Comparison of ENCODE assay signal across 8 cellular contexts in the genomic region with DNA sequence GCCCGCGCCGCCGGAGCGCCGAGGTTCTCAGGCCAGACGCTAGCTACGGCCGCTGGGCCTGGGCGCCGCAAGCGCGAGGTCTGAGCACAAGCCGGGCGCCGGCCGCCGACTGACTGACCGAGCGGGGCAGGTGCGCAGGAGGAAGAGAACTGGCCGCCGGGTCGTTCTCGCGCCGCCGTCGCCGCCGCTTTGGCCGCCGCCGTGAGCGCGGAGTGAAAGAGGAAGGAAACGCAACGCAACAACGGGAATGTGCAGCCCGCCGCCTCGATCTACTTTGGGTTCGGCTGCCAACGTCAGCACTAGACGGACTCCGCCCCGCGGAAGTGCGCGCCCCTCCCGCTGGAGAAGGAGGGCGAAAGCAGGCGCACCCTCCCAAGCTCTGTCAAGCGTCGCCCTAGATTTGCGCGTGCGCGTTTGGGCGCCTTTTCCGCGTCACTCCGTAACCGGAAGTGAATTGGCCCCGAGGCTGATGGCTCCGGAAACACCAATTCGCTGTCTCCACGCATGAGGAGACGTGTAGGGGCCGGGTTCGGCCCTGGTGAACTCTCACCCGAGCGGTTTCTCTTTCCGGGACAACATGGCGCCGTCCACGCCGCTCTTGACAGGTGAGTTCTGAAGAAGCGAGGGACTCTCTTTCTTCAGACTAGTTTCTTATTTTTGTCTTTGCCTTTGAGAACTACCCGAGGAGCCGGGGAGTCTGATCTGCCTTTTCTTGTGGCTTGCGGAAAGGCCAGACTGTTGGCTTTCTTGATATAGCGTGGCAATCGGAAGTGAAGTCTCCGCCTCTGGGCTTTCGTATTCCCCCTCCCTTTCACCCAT. TPM values are rescaled to one million over a fixed set of nuclear protein-coding genes. Genes with fewer than 3 reads are reported as not detected.
DNase-seq lines count a peak whose midpoint lies in the region; ATAC-seq, FAIRE-seq and TF ChIP-seq lines count a peak whose summit lies in the region.

Gene EIF2A (plus strand): TSS at position 562 of the 819 bp plus-strand sequence. CDS start 16 bp downstream, at position 578.
Gene SERP1 (minus strand): TSS at position 271 of the 819 bp plus-strand sequence. CDS start 361 bp downstream, outside the sequence.

- H3K27ac Mint-ChIP-seq in WTC11, result peak within 1 kb of the TSS; percentile 96

- H3K9me3 Mint-ChIP-seq in WTC11, result no peaks in the 10 kb centered on the region

- FAIRE-seq in small intestine (lab: Jason Lieb, UNC), result peak; percentile 47

- H3K4me3 ChIP-seq in AG04450 (ENCODE audit: low read depth, low read length), result peak within 1 kb of the TSS; percentile 92
- peak within 1 kb of the TSS; percentile 89 to 97 for H3K4me3 ChIP-seq in cardiac fibroblast (replicated peaks in 1 of 2; ENCODE audit: low read depth in 2 of 2, low read length in 2 of 2)
- peak within 1 kb of the TSS; percentile 88 to 93 for H3K4me3 ChIP-seq in small intestine (ENCODE audit: low read depth in 1 of 2, low read length in 2 of 2)

- H3K36me3 Mint-ChIP-seq in WTC11, result peaks cover 32% of the 10 kb centered on the region

- H3K4me1 Mint-ChIP-seq in WTC11, result peaks cover 22% of the 10 kb centered on the region

- no peaks in the 10 kb centered on the region for H3K36me3 ChIP-seq in small intestine (ENCODE audit: control insufficient read depth in 2 of 2, insufficient read depth in 2 of 2, low read length in 2 of 2)

- WGBS in small intestine, 3 donors, result 0% methylated on average over 60 to 86 of the region's 86 CpGs

- no peaks in the 10 kb centered on the region for H3K27me3 Mint-ChIP-seq in WTC11 (ENCODE audit: low read depth)

- CTCF ChIA-PET in AG04450 (lab: Charles Lee) (interaction anchor here (1.7 kb wide), 1 partner anchor 18 kb away, joined by 4 read pairs; no protein-coding TSS in a partner anchor), WTC11 (lab: Charles Lee) (interaction anchor here (0.9 to 1.0 kb wide), 4 partner anchors 43 to 308 kb away, joined by 3 read pairs; no protein-coding TSS in a partner anchor)

- POLR2A ChIA-PET in AG04450 (lab: Yijun Ruan, JAX), result interaction anchor here (0.6 to 2.4 kb wide), 8 partner anchors 10 to 1160 kb away, joined by 3 to 9 read pairs (median 4); partner anchors contain the start of genes SIAH2 and TSC22D2
- POLR2A ChIA-PET in WTC11 (lab: Charles Lee), result interaction anchor here (0.6 to 2.1 kb wide), 7 partner anchors 12 to 220 kb away, joined by 3 to 11 read pairs (median 4); partner anchors contain the start of genes SELENOT and TSC22D2

- peak within 1 kb of the TSS; percentile 93 for H3K27ac ChIP-seq in AG04450 (ENCODE audit: low read depth, low read length)
- H3K27ac ChIP-seq in small intestine (ENCODE audit: low read depth in 1 of 2, low read length in 1 of 2), result peak within 1 kb of the TSS; percentile 97 to 99

- DNase-seq in AG04450 (ENCODE audit: low read depth, low spot score) (peak; percentile 98), NCI-H226 (peak; percentile 99), WTC11 (ENCODE audit: low spot score) (peak; percentile 98), cardiac fibroblast (ENCODE audit: low read depth in 2 of 2) (peak; percentile 99), iPS-NIHi11 (ENCODE audit: low spot score) (peak; percentile 94), small intestine (peak; percentile 100)

- H3K4me1 ChIP-seq in small intestine (ENCODE audit: control insufficient read depth in 2 of 2, insufficient read depth in 1 of 2, low read depth in 1 of 2, low read length in 1 of 2), result peaks cover 3 to 12% of the 10 kb centered on the region in 2 donors

- ATAC-seq in GM18909 (IDR thresholded peaks at IDR 0.05; ENCODE audit: poor library complexity, unreplicated experiment), result peak; percentile 94
- ATAC-seq in HG03175 (IDR thresholded peaks at IDR 0.05; ENCODE audit: unreplicated experiment), result peak; percentile 93
- peak; percentile 95 for ATAC-seq in WTC11

- H3K27me3 ChIP-seq in AG04450 (ENCODE audit: control insufficient read depth, insufficient read depth, low read length), result no peaks in the 10 kb centered on the region
- no peaks in the 10 kb centered on the region for H3K27me3 ChIP-seq in small intestine (ENCODE audit: control insufficient read depth in 2 of 2, insufficient read depth in 2 of 2, low read length in 2 of 2)

- peak within 1 kb of the TSS; percentile 93 for H3K4me3 Mint-ChIP-seq in WTC11

- TF ChIP-seq CTCF in AG04450 (IDR thresholded peaks at IDR 0.05; ENCODE audit: low read depth, low read length) (no peak), WTC11 (IDR thresholded peaks at IDR 0.05) (no peak), cardiac fibroblast (IDR thresholded peaks at IDR 0.05; ENCODE audit: low read depth, low read length) (no peak)

- H3K9me3 ChIP-seq in AG04450 (ENCODE audit: control insufficient read depth, insufficient read depth, low read length), result peaks cover 2% of the 10 kb centered on the region; the same call in 1 of the 2 replicates
- no peaks in the 10 kb centered on the region for H3K9me3 ChIP-seq in small intestine (ENCODE audit: control insufficient read depth, low read depth)

TF ChIP-seq in WTC11, 78 proteins besides CTCF, POLR2A, EP300 and RAD21 (continues in another document):
- peak; percentile 91 for TF ChIP-seq NR2C2 (CRISPR knock-in tag; IDR thresholded peaks at IDR 0.05)
- TF ChIP-seq MYBL2 (CRISPR knock-in tag; IDR thresholded peaks at IDR 0.05), result peak; percentile 58; the same call in 1 of the 2 replicates
- TF ChIP-seq TEAD1 (CRISPR knock-in tag; IDR thresholded peaks at IDR 0.05), result peak; percentile 58; the same call in 1 of the 2 replicates
- TF ChIP-seq JUN (CRISPR knock-in tag; IDR thresholded peaks at IDR 0.05), result 0 out of 2 replicates have a peak, but pooled peaks have one; percentile 11
- TF ChIP-seq, protein P1, sequence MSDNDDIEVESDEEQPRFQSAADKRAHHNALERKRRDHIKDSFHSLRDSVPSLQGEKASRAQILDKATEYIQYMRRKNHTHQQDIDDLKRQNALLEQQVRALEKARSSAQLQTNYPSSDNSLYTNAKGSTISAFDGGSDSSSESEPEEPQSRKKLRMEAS (CRISPR knock-in tag; IDR thresholded peaks at IDR 0.05), result peak; percentile 69
- peak; percentile 84; the same call in 1 of the 2 replicates for TF ChIP-seq TP53 (CRISPR knock-in tag; IDR thresholded peaks at IDR 0.05)
- peak; percentile 77; the same call in 1 of the 2 replicates for TF ChIP-seq HMGXB4 (CRISPR knock-in tag; IDR thresholded peaks at IDR 0.05)
- TF ChIP-seq, protein P2, sequence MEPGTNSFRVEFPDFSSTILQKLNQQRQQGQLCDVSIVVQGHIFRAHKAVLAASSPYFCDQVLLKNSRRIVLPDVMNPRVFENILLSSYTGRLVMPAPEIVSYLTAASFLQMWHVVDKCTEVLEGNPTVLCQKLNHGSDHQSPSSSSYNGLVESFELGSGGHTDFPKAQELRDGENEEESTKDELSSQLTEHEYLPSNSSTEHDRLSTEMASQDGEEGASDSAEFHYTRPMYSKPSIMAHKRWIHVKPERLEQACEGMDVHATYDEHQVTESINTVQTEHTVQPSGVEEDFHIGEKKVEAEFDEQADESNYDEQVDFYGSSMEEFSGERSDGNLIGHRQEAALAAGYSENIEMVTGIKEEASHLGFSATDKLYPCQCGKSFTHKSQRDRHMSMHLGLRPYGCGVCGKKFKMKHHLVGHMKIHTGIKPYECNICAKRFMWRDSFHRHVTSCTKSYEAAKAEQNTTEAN (CRISPR knock-in tag; IDR thresholded peaks at IDR 0.05), result 0 out of 2 replicates have a peak, but pooled peaks have one; percentile 52
- TF ChIP-seq, protein P3, sequence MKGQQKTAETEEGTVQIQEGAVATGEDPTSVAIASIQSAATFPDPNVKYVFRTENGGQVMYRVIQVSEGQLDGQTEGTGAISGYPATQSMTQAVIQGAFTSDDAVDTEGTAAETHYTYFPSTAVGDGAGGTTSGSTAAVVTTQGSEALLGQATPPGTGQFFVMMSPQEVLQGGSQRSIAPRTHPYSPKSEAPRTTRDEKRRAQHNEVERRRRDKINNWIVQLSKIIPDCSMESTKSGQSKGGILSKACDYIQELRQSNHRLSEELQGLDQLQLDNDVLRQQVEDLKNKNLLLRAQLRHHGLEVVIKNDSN (CRISPR knock-in tag; IDR thresholded peaks at IDR 0.05), result peak; percentile 4; the same call in 1 of the 2 replicates
- no peak for TF ChIP-seq MLX (CRISPR knock-in tag; IDR thresholded peaks at IDR 0.05)
- peak; percentile 88 for TF ChIP-seq ETV6 (CRISPR knock-in tag; IDR thresholded peaks at IDR 0.05)

RNA-seq across cellular contexts. Expression of gene EIF2A, which starts in this region (rescaled TPM):
- polyA plus RNA-seq in AG04450 (2011; rRNA removed) (78.5 and 113 TPM in 2 replicates), small intestine (10 to 100 TPM; 65.1 to 96.2 (median 76.0) TPM)
- 70.6 and 94.4 TPM in 2 replicates for polyA minus RNA-seq in AG04450 (2011; rRNA and poly(A)+ RNA removed)
- total RNA-seq in WTC11 (2021), result 76.2 to 88.4 TPM (median 82.7 TPM) in 3 replicates

RNA-seq across cellular contexts. Expression of gene SERP1, which starts in this region (rescaled TPM):
- 87.6 and 114 TPM in 2 replicates for polyA plus RNA-seq in AG04450 (2011; rRNA removed)
- 29.2 and 51.1 TPM in 2 replicates for polyA minus RNA-seq in AG04450 (2011; rRNA and poly(A)+ RNA removed)
- 86.9 to 98.3 TPM (median 94.9 TPM) in 3 replicates for total RNA-seq in WTC11 (2021)
- polyA plus RNA-seq in small intestine, result 100 to 1,000 TPM in 1 of 3 donors, 10 to 100 TPM in 2; 77.6 to 153 (median 92.6) TPM

Comparison
In these comparisons a context has a peak if more than half of its experiments do, and no peak if none do; other contexts are left out.
1. Peak in every context shown above with its lines: DNase-seq, ATAC-seq, H3K4me3 ChIP-seq and H3K27ac ChIP-seq.